8 cellular contexts compared by ENCODE assay signal in the genomic region with DNA sequence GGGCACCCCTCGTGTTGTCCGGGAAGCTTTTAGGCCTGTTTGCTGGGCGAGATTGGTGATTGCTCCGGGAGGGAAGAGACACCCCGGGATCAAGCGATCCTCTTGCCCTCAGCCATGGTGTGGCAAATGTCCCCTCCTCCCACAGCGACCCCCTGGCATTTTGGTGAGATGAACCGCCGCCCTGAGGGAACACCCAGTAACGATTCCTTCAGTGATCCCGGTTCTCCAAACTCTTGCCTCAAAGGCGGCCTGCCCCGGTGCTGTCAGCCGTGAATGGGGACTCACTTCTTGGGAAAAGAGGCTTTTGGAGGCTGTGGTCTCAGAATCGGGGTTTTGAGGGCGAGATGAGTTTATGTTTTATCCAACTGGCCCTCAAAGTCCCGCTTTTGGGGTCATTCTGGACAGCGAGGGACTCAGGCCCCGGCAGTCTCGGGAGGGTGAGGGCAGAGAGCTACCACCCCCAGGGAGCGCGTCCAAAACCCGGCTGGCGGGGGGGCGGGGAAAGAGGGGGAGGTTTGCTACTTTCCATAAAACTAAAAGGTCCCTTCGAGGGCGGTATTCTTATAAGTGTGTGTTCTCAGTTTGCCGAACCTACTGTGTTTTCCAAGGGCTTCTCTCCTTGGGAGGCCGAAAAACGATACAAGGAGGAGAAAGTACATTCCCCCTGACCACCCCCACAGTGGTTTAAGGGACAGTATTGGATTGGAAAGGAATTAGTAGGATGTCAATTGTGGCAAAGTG.
A peak's percentile ranks its signal among the peaks of the same experiment; 100 is the strongest.
DNase-seq lines count a peak whose midpoint lies in the region; ATAC-seq and TF ChIP-seq lines count a peak whose summit lies in the region.

No MANE protein-coding gene starts in this region.

- no peaks in the 10 kb centered on the region for H3K36me3 ChIP-seq in BLaER1
- H3K36me3 ChIP-seq in Karpas-422 (ENCODE audit: insufficient read depth, low read length), result no peaks in the 10 kb centered on the region
- no peaks in the 10 kb centered on the region for H3K36me3 ChIP-seq in duodenal mucosa (ENCODE audit: control insufficient read depth in 1 of 2, insufficient read depth in 2 of 2, low read length in 2 of 2)
- peaks cover 0 to 4% (median 0%) of the 10 kb centered on the region in 3 experiments for H3K36me3 ChIP-seq in naive thymus-derived CD4-positive, alpha-beta T cell (ENCODE audit: control insufficient read depth in 2 of 3, insufficient read depth in 3 of 3, low read length in 3 of 3)

- peaks cover 14 to 60% (median 51%) of the 10 kb centered on the region in 7 donors for H3K4me1 Mint-ChIP-seq in naive thymus-derived CD4-positive, alpha-beta T cell

- peak overlapping the region; percentile 81 for H3K4me3 ChIP-seq in BLaER1
- peak overlapping the region; percentile 96 for H3K4me3 ChIP-seq in Karpas-422 (ENCODE audit: low read length)
- H3K4me3 ChIP-seq in duodenal mucosa (ENCODE audit: low read depth in 1 of 2, low read length in 2 of 2), result peak overlapping the region; percentile 65 to 66
- H3K4me3 ChIP-seq in naive thymus-derived CD4-positive, alpha-beta T cell (ENCODE audit: low read length), result peak overlapping the region; percentile 55

- no peak for TF ChIP-seq CTCF in GM10248 (IDR thresholded peaks at IDR 0.05; ENCODE audit: control extremely low read depth, extremely low read depth, low read depth, missing control alignments)

- H3K4me2 ChIP-seq in BLaER1 (peak overlapping the region; percentile 100), Karpas-422 (ENCODE audit: low read depth, low read length, poor library complexity, severe bottlenecking) (peak overlapping the region; percentile 74)

- peak overlapping the region in 5 of 9 donors; percentile 37 to 78 (median 46) for H3K27ac Mint-ChIP-seq in naive thymus-derived CD4-positive, alpha-beta T cell

- H3K79me2 ChIP-seq in Karpas-422 (ENCODE audit: low read length), result peaks cover 58% of the 10 kb centered on the region

- ATAC-seq in naive thymus-derived CD4-positive, alpha-beta T cell, result no peak

- H3K36me3 Mint-ChIP-seq in naive thymus-derived CD4-positive, alpha-beta T cell, result no peaks in the 10 kb centered on the region

- peaks cover 52% of the 10 kb centered on the region for H3K4me1 ChIP-seq in BLaER1
- peaks cover 73% of the 10 kb centered on the region for H3K4me1 ChIP-seq in Karpas-422 (ENCODE audit: low read length)
- H3K4me1 ChIP-seq in duodenal mucosa (ENCODE audit: control insufficient read depth in 1 of 2, insufficient read depth in 2 of 2, low read length in 2 of 2), result peaks cover 4 to 7% of the 10 kb centered on the region in 2 donors
- H3K4me1 ChIP-seq in naive thymus-derived CD4-positive, alpha-beta T cell (ENCODE audit: control insufficient read depth in 2 of 2, insufficient read depth in 2 of 2, low read length in 2 of 2), result peaks cover 7 to 33% of the 10 kb centered on the region in 2 donors

- H4K20me1 ChIP-seq in BLaER1 (peaks cover 11% of the 10 kb centered on the region; the same call in 1 of the 2 replicates), Karpas-422 (ENCODE audit: insufficient read depth, low read depth, low read length) (no peaks in the 10 kb centered on the region; the same call in 1 of the 2 replicates)

- no peaks in the 10 kb centered on the region for H3K9me3 Mint-ChIP-seq in naive thymus-derived CD4-positive, alpha-beta T cell

- peak overlapping the region; percentile 79 to 91 (median 86) for H3K4me3 Mint-ChIP-seq in naive thymus-derived CD4-positive, alpha-beta T cell

- H3K9ac ChIP-seq in BLaER1 (peak overlapping the region; percentile 72; the same call in 1 of the 2 replicates), Karpas-422 (ENCODE audit: low read length) (peak overlapping the region; percentile 96), duodenal mucosa (ENCODE audit: low read depth in 1 of 2, low read length in 2 of 2) (no peak overlapping the region)

- POLR2A ChIA-PET in naive thymus-derived CD4-positive, alpha-beta T cell (lab: Charles Lee), result interaction anchor here (1.1 kb wide), 1 partner anchor 24 kb away, joined by 3 read pairs; no protein-coding TSS in a partner anchor
- POLR2A ChIA-PET in GM10248 (lab: Yijun Ruan, JAX), result no interaction called here

- intact Hi-C loops in naive thymus-derived CD4-positive, alpha-beta T cell (cut with micrococcal nuclease), result loop anchor here in 1 of 2 donors (5.0 to 10.0 kb wide), 3 partner anchors 51 to 328 kb away; a partner anchor contains a TSS

- H3K27me3 ChIP-seq in BLaER1 (peaks cover 37% of the 10 kb centered on the region), Karpas-422 (ENCODE audit: low read length) (no peaks in the 10 kb centered on the region), duodenal mucosa (ENCODE audit: control insufficient read depth in 1 of 2, insufficient read depth in 2 of 2, low read length in 2 of 2) (peaks cover 0 to 4% of the 10 kb centered on the region in 2 donors)
- H3K27me3 ChIP-seq in naive thymus-derived CD4-positive, alpha-beta T cell (ENCODE audit: control insufficient read depth in 2 of 2, insufficient read depth in 2 of 2, low read length in 2 of 2), result no peaks in the 10 kb centered on the region

- H3K9me3 ChIP-seq in BLaER1 (no peaks in the 10 kb centered on the region), Karpas-422 (ENCODE audit: low read length) (no peaks in the 10 kb centered on the region), duodenal mucosa (ENCODE audit: control insufficient read depth in 1 of 2, low read length in 2 of 2) (no peaks in the 10 kb centered on the region)
- H3K9me3 ChIP-seq in naive thymus-derived CD4-positive, alpha-beta T cell (ENCODE audit: control insufficient read depth in 2 of 3, low read length in 3 of 3), result no peaks in the 10 kb centered on the region

- H3K27me3 Mint-ChIP-seq in naive thymus-derived CD4-positive, alpha-beta T cell, result peaks cover 0 to 43% (median 0%) of the 10 kb centered on the region in 5 donors

- no peak overlapping the region for H3K27ac ChIP-seq in BLaER1
- peak overlapping the region; percentile 93 for H3K27ac ChIP-seq in Karpas-422 (ENCODE audit: low read length)
- no peak overlapping the region for H3K27ac ChIP-seq in duodenal mucosa (ENCODE audit: low read depth, low read length)
- no peak overlapping the region for H3K27ac ChIP-seq in naive thymus-derived CD4-positive, alpha-beta T cell (ENCODE audit: low read depth, low read length)

- peak; percentile 87 for DNase-seq in Karpas-422
- no peak for DNase-seq in naive thymus-derived CD4-positive, alpha-beta T cell
- no peak for DNase-seq in activated CD8-positive, alpha-beta memory T cell treated with anti-CD3 and anti-CD28 coated beads, Interleukin-2, amount 50 U/mL, for 4 hours
- DNase-seq in NCI-H1417 treated with DMSO at 0.1 percent for 48 hours (lab: John Stamatoyannopoulos, UW), result no peak
- no peak for DNase-seq in GM10248 (ENCODE audit: extremely low spot score)
- no peak for DNase-seq in activated CD4-positive, alpha-beta T cell treated with anti-CD3 and anti-CD28 coated beads for 1 hour

- H2AFZ ChIP-seq in Karpas-422 (ENCODE audit: low read length), result no peak overlapping the region

- H3K9me2 ChIP-seq in Karpas-422 (replicated peaks; ENCODE audit: insufficient read depth, low read length), result no peaks in the 10 kb centered on the region

- CTCF ChIA-PET in naive thymus-derived CD4-positive, alpha-beta T cell (lab: Charles Lee), result interaction anchor here (0.9 kb wide), 1 partner anchor 296 kb away, joined by 4 read pairs; no protein-coding TSS in a partner anchor
- CTCF ChIA-PET in GM10248 (lab: Yijun Ruan, JAX), result interaction anchor here (1.2 to 3.4 kb wide), 4 partner anchors 18 to 384 kb away, joined by 3 to 10 read pairs (median 3); a partner anchor contains a TSS

Comparison
In these comparisons a context has a peak if more than half of its experiments do, and no peak if none do; other contexts are left out.
1. H3K9ac ChIP-seq: peak in BLaER1 (single experiment) and Karpas-422 (single experiment); none in duodenal mucosa (0 of 2).
2. Peak in every context shown above with its lines, with median percentiles within 50 percentile points of each other: H3K4me3 ChIP-seq.